Comparison of ENCODE assay signal across 22 cellular contexts in genomic region chr11:88469828-88470227, GRCh38.
"Had no signal": no experiment of that assay in that cellular context is flagged by ENCODE, and none has a peak within 500 bp of the region (broad histone marks: within the 10 kb centered on the region; RNA-seq: fewer than 3 reads in every experiment).

No MANE protein-coding gene starts in this region.

- H3K27me3 ChIP-seq: SJSA1 had no signal

- H3K27ac ChIP-seq: SJSA1, SK-N-MC had no signal

- H3K4me3 Mint-ChIP-seq: IgD-negative memory B cell had no signal

- H3K4me1 ChIP-seq: SJSA1 had no signal

- DNase-seq: KBM-7, MV-4-11, NCI-H1048, NCI-H1105, NCI-H1417, NCI-H1436 treated with DMSO at 0.1 percent for 48 hours, NCI-H187, NCI-H2029, NCI-H2081 treated with DMSO at 0.1 percent for 48 hours, NCI-H2171, NCI-H226, NCI-H510A, NCI-H524 treated with DMSO at 0.1 percent for 48 hours, NCI-H69, NCI-H774, Right ventricle myocardium superior, RPMI8226, SIG-M5 had no signal

- H3K27ac Mint-ChIP-seq: IgD-negative memory B cell had no signal

- H3K36me3 Mint-ChIP-seq: IgD-negative memory B cell had no signal

- H3K4me3 ChIP-seq: SJSA1, SK-N-MC had no signal

- ATAC-seq: HepG2 had no signal

- H3K36me3 ChIP-seq: SJSA1 had no signal

- H3K9me3 ChIP-seq: SJSA1 had no signal
